In the genomic region with DNA sequence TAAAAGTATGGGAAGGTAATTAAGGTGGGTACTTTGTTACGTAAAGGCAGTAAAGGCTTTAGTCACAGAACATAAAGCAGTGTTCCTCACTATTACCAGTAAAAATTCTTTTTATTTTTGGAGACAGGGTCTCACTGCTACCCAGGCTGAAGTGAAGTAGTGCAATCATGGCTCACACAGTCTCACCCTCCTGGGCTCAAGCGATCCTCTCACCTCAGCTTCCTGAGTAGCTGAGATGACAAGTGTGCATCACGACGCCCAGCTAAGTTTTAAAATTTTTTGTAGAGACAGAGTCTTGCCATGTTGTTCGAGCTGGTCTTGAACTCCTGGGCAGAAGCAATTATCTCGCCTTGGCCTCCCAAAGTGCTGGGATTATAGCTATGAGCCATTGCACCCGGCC, we compare ENCODE assay signal across 23 cellular contexts.
"Had no signal": no experiment of that assay in that cellular context is flagged by ENCODE, and none has a peak within 500 bp of the region (broad histone marks: within the 10 kb centered on the region; RNA-seq: fewer than 3 reads in every experiment).

No MANE protein-coding gene starts in this region.

- ATAC-seq: activated CD8-positive, alpha-beta T cell treated with anti-CD3 and anti-CD28 coated beads for 36 hours; activated T-cell treated with anti-CD3 and anti-CD28 coated beads, Interleukin-2, amount 50 U/mL, for 72 hours; esophagus mucosa; right cardiac atrium had no signal

- H3K27me3 Mint-ChIP-seq: activated CD8-positive, alpha-beta T cell treated with anti-CD3 and anti-CD28 coated beads for 36 hours; activated naive CD8-positive, alpha-beta T cell treated with anti-CD3 and anti-CD28 coated beads for 36 hours; naive B cell had no signal

- H3K36me3 Mint-ChIP-seq: naive B cell had no signal

- H3K9me3 Mint-ChIP-seq: activated CD8-positive, alpha-beta T cell treated with anti-CD3 and anti-CD28 coated beads for 36 hours; activated T-cell treated with anti-CD3 and anti-CD28 coated beads, Interleukin-2, amount 50 U/mL, for 72 hours; endodermal cell; mesothelial cell of epicardium; naive B cell; neural progenitor cell; T-helper 1 cell treated with Interleukin-12 subunit alpha and Interleukin-12 subunit beta and Interleukin-4 antibody, amounts not matched to agents 30 μg/mL and 1 μg/mL, for 36 hours had no signal

- H3K27ac Mint-ChIP-seq: activated CD8-positive, alpha-beta T cell treated with anti-CD3 and anti-CD28 coated beads for 36 hours; activated naive CD8-positive, alpha-beta T cell treated with anti-CD3 and anti-CD28 coated beads for 36 hours; activated T-cell treated with anti-CD3 and anti-CD28 coated beads, Interleukin-2, amount 50 U/mL, for 72 hours; endodermal cell; neural progenitor cell; T-helper 1 cell treated with Interleukin-12 subunit alpha and Interleukin-12 subunit beta and Interleukin-4 antibody, amounts not matched to agents 30 μg/mL and 1 μg/mL, for 36 hours had no signal

- DNase-seq: activated CD4-positive, alpha-beta T cell treated with anti-CD3 and anti-CD28 coated beads for 1 hour; activated CD4-positive, alpha-beta T cell treated with anti-CD3 and anti-CD28 coated beads, Interleukin-2, amount 50 U/mL, for 1 hour; activated CD8-positive, alpha-beta T cell treated with anti-CD3 and anti-CD28 coated beads for 36 hours; activated naive CD4-positive, alpha-beta T cell treated with Interleukin-2 at 50 U/mL for 16 hours; activated naive CD8-positive, alpha-beta T cell treated with anti-CD3 and anti-CD28 coated beads for 36 hours; activated T-cell treated with anti-CD3 and anti-CD28 coated beads, Interleukin-2, amount 50 U/mL, for 72 hours; brain microvascular endothelial cell; endodermal cell; foreskin fibroblast; hypothalamus; naive B cell; right cardiac atrium; stimulated activated CD4-positive, alpha-beta T cell treated with anti-CD3 and anti-CD28 coated beads, Interleukin-15, amount 100 ng/mL, for 24 hours; stimulated activated CD4-positive, alpha-beta T cell treated with anti-CD3 and anti-CD28 coated beads, Interleukin-2, amount 100 ng/mL, for 24 hours; stimulated activated naive CD4-positive, alpha-beta T cell treated with Interleukin-2 at 50 U/mL for 16 hours; T-helper 9 cell; trophoblast cell; uterus; WERI-Rb-1 had no signal

- H3K4me3 Mint-ChIP-seq: activated CD8-positive, alpha-beta T cell treated with anti-CD3 and anti-CD28 coated beads for 36 hours; activated naive CD8-positive, alpha-beta T cell treated with anti-CD3 and anti-CD28 coated beads for 36 hours; activated T-cell treated with anti-CD3 and anti-CD28 coated beads, Interleukin-2, amount 50 U/mL, for 72 hours; endodermal cell; mesothelial cell of epicardium; neural progenitor cell; T-helper 1 cell treated with Interleukin-12 subunit alpha and Interleukin-12 subunit beta and Interleukin-4 antibody, amounts not matched to agents 30 μg/mL and 1 μg/mL, for 36 hours had no signal
